Comparison of ENCODE assay signal across 35 cellular contexts in genomic region chr5:63495225-63495624, GRCh38.
"Had no signal": no experiment of that assay in that cellular context is flagged by ENCODE, and none has a peak within 500 bp of the region (broad histone marks: within the 10 kb centered on the region; RNA-seq: fewer than 3 reads in every experiment).

No MANE protein-coding gene starts in this region.

- H3K36me3 ChIP-seq: adrenal gland, brain microvascular endothelial cell, breast epithelium had no signal

- H3K9me3 Mint-ChIP-seq: activated T-cell treated with anti-CD3 and anti-CD28 coated beads, Interleukin-2, amount 50 U/mL, for 4 hours; activated T-helper 1 cell treated with anti-CD3 and anti-CD28 coated beads, Interleukin-12 subunit alpha, Interleukin-12 subunit beta, Interleukin-2, Interleukin-4 antibody, amounts not matched to agents 30 ng/mL and 10 ng/mL and 1 ng/mL, durations not matched to agents 14 hours and 24 hours and 36 hours; activated T-helper 17 cell treated with anti-CD3 and anti-CD28 coated beads, Interleukin-2, amount 50 U/mL, for 72 hours had no signal

- H3K27me3 Mint-ChIP-seq: activated CD4-positive, alpha-beta memory T cell treated with anti-CD3 and anti-CD28 coated beads for 36 hours; activated CD4-positive, alpha-beta T cell treated with anti-CD3 and anti-CD28 coated beads for 36 hours; activated CD4-positive, alpha-beta T cell treated with anti-CD3 and anti-CD28 coated beads, Interleukin-2, amount 10 ng/mL, durations not matched to agents 7 days and 5 days; activated CD8-positive, alpha-beta T cell treated with anti-CD3 and anti-CD28 coated beads for 36 hours; activated naive CD8-positive, alpha-beta T cell treated with anti-CD3 and anti-CD28 coated beads for 36 hours; activated T-helper 17 cell treated with anti-CD3 and anti-CD28 coated beads, Interleukin-2, amount 50 U/mL, for 72 hours had no signal

- ATAC-seq: activated CD4-positive, alpha-beta T cell treated with anti-CD3 and anti-CD28 coated beads for 36 hours; activated CD4-positive, CD25-positive, alpha-beta regulatory T cell treated with anti-CD3 and anti-CD28 coated beads, Interleukin-2, amount 50 U/mL, for 24 hours; activated CD8-positive, alpha-beta T cell treated with anti-CD3 and anti-CD28 coated beads for 36 hours; activated naive CD4-positive, alpha-beta T cell treated with anti-CD3 and anti-CD28 coated beads, Interleukin-2, amount 50 U/mL, for 72 hours; activated T-cell treated with anti-CD3 and anti-CD28 coated beads, Interleukin-2, amount 50 U/mL, for 4 hours; activated T-cell treated with anti-CD3 and anti-CD28 coated beads, Interleukin-2, amount 50 U/mL, for 72 hours; activated T-helper 17 cell treated with anti-CD3 and anti-CD28 coated beads, Interleukin-2, amount 50 U/mL, for 72 hours; body of pancreas had no signal

- H3K4me1 Mint-ChIP-seq: activated CD4-positive, alpha-beta T cell treated with anti-CD3 and anti-CD28 coated beads for 36 hours; activated CD4-positive, alpha-beta T cell treated with anti-CD3 and anti-CD28 coated beads, Interleukin-2, amount 10 ng/mL, durations not matched to agents 7 days and 5 days; activated naive CD8-positive, alpha-beta T cell treated with anti-CD3 and anti-CD28 coated beads for 36 hours; activated T-helper 17 cell treated with anti-CD3 and anti-CD28 coated beads, Interleukin-2, amount 50 U/mL, for 72 hours had no signal

- DNase-seq: activated CD4-positive, alpha-beta memory T cell treated with anti-CD3 and anti-CD28 coated beads for 36 hours; activated CD4-positive, alpha-beta T cell treated with anti-CD3 and anti-CD28 coated beads for 1 hour; activated CD4-positive, alpha-beta T cell treated with anti-CD3 and anti-CD28 coated beads for 36 hours; activated CD4-positive, alpha-beta T cell treated with anti-CD3 and anti-CD28 coated beads for 48 hours; activated CD4-positive, alpha-beta T cell treated with anti-CD3 and anti-CD28 coated beads, Interleukin-2, amount 10 ng/mL, durations not matched to agents 7 days and 5 days; activated CD4-positive, CD25-positive, alpha-beta regulatory T cell; activated CD8-positive, alpha-beta memory T cell treated with anti-CD3 and anti-CD28 coated beads, Interleukin-2, amount 50 U/mL, for 4 hours; activated CD8-positive, alpha-beta T cell treated with anti-CD3 and anti-CD28 coated beads for 36 hours; activated effector memory CD4-positive, alpha-beta T cell treated with anti-CD3 and anti-CD28 coated beads, Interleukin-2, amount 50 U/mL, for 16 hours; activated gamma-delta T cell treated with Interleukin-2 at 50 U/mL for 16 hours; activated naive CD4-positive, alpha-beta T cell; activated naive CD4-positive, alpha-beta T cell treated with anti-CD3 and anti-CD28 coated beads for 36 hours; activated naive CD4-positive, alpha-beta T cell treated with anti-CD3 and anti-CD28 coated beads, Interleukin-2, amount 50 U/mL, for 16 hours; activated naive CD8-positive, alpha-beta T cell treated with anti-CD3 and anti-CD28 coated beads for 36 hours; activated T-cell treated with anti-CD3 and anti-CD28 coated beads for 4 hours; activated T-cell treated with anti-CD3 and anti-CD28 coated beads, Interleukin-2, amount 50 U/mL, for 1 hour; activated T-cell treated with anti-CD3 and anti-CD28 coated beads, Interleukin-2, amount 50 U/mL, for 4 hours; activated T-cell treated with anti-CD3 and anti-CD28 coated beads, Interleukin-2, amount 50 U/mL, for 72 hours; adrenal gland; amniotic stem cell; aorta; body of pancreas; brain microvascular endothelial cell; central memory CD4-positive, alpha-beta T cell; T-helper 1 cell; T-helper 2 cell; T-helper 9 cell had no signal

- H3K27me3 ChIP-seq: adrenal gland, body of pancreas, brain microvascular endothelial cell, breast epithelium had no signal

- H3K4me3 ChIP-seq: adrenal gland, body of pancreas, breast epithelium had no signal

- H3K27ac ChIP-seq: adrenal gland, body of pancreas, brain microvascular endothelial cell, breast epithelium, VCaP had no signal

- H3K4me3 Mint-ChIP-seq: activated CD4-positive, alpha-beta memory T cell treated with anti-CD3 and anti-CD28 coated beads for 36 hours; activated CD4-positive, alpha-beta T cell treated with anti-CD3 and anti-CD28 coated beads for 36 hours; activated CD4-positive, alpha-beta T cell treated with anti-CD3 and anti-CD28 coated beads, Interleukin-2, amount 10 ng/mL, durations not matched to agents 7 days and 5 days; activated CD8-positive, alpha-beta T cell treated with anti-CD3 and anti-CD28 coated beads for 36 hours; activated naive CD4-positive, alpha-beta T cell treated with anti-CD3 and anti-CD28 coated beads for 36 hours; activated naive CD8-positive, alpha-beta T cell treated with anti-CD3 and anti-CD28 coated beads for 36 hours; activated T-cell treated with anti-CD3 and anti-CD28 coated beads, Interleukin-2, amount 50 U/mL, for 4 hours; activated T-cell treated with anti-CD3 and anti-CD28 coated beads, Interleukin-2, amount 50 U/mL, for 72 hours; activated T-helper 1 cell treated with anti-CD3 and anti-CD28 coated beads, Interleukin-12 subunit alpha, Interleukin-12 subunit beta, Interleukin-2, Interleukin-4 antibody, amounts not matched to agents 30 ng/mL and 10 ng/mL and 1 ng/mL, durations not matched to agents 14 hours and 24 hours and 36 hours; activated T-helper 17 cell treated with anti-CD3 and anti-CD28 coated beads, Interleukin-2, amount 50 U/mL, for 72 hours; T-helper 1 cell treated with Interleukin-12 subunit alpha and Interleukin-12 subunit beta and Interleukin-4 antibody, amounts not matched to agents 30 μg/mL and 1 μg/mL, for 36 hours; T-helper 2 cell treated with Interferon-gamma antibody and Interleukin-4, amounts not matched to agents 5 μg/mL and 100 μg/mL, for 36 hours had no signal

- H3K36me3 Mint-ChIP-seq: activated CD4-positive, alpha-beta memory T cell treated with anti-CD3 and anti-CD28 coated beads for 36 hours; activated naive CD4-positive, alpha-beta T cell treated with anti-CD3 and anti-CD28 coated beads, Interleukin-2, amount 50 U/mL, for 72 hours; activated naive CD8-positive, alpha-beta T cell treated with anti-CD3 and anti-CD28 coated beads for 36 hours had no signal

- H3K4me1 ChIP-seq: adrenal gland, body of pancreas, breast epithelium had no signal

- H3K9me3 ChIP-seq: adrenal gland, body of pancreas, breast epithelium had no signal

- H3K27ac Mint-ChIP-seq: activated CD4-positive, alpha-beta memory T cell treated with anti-CD3 and anti-CD28 coated beads for 36 hours; activated CD4-positive, alpha-beta T cell treated with anti-CD3 and anti-CD28 coated beads for 36 hours; activated CD4-positive, alpha-beta T cell treated with anti-CD3 and anti-CD28 coated beads, Interleukin-2, amount 10 ng/mL, durations not matched to agents 7 days and 5 days; activated CD8-positive, alpha-beta T cell treated with anti-CD3 and anti-CD28 coated beads for 36 hours; activated naive CD4-positive, alpha-beta T cell treated with anti-CD3 and anti-CD28 coated beads for 36 hours; activated naive CD4-positive, alpha-beta T cell treated with anti-CD3 and anti-CD28 coated beads, Interleukin-2, amount 50 U/mL, for 72 hours; activated naive CD8-positive, alpha-beta T cell treated with anti-CD3 and anti-CD28 coated beads for 36 hours; activated T-cell treated with anti-CD3 and anti-CD28 coated beads, Interleukin-2, amount 50 U/mL, for 72 hours; activated T-helper 1 cell treated with anti-CD3 and anti-CD28 coated beads, Interleukin-12 subunit alpha, Interleukin-12 subunit beta, Interleukin-2, Interleukin-4 antibody, amounts not matched to agents 30 ng/mL and 10 ng/mL and 1 ng/mL, durations not matched to agents 14 hours and 24 hours and 36 hours; activated T-helper 17 cell treated with anti-CD3 and anti-CD28 coated beads, Interleukin-2, amount 50 U/mL, for 72 hours; T-helper 1 cell treated with Interleukin-12 subunit alpha and Interleukin-12 subunit beta and Interleukin-4 antibody, amounts not matched to agents 30 μg/mL and 1 μg/mL, for 36 hours; T-helper 2 cell treated with Interferon-gamma antibody and Interleukin-4, amounts not matched to agents 5 μg/mL and 100 μg/mL, for 36 hours had no signal
